In genomic region chr16:53707671-53708070, GRCh38 we compare ENCODE assay signal across 22 cellular contexts.
"Had no signal": no experiment of that assay in that cellular context is flagged by ENCODE, and none has a peak within 500 bp of the region (broad histone marks: within the 10 kb centered on the region; RNA-seq: fewer than 3 reads in every experiment).

No MANE protein-coding gene starts in this region.

- H3K27me3 ChIP-seq: body of pancreas, pancreas, right lobe of liver, transverse colon had no signal

- DNase-seq: activated CD4-positive, alpha-beta T cell treated with anti-CD3 and anti-CD28 coated beads, Interleukin-2, amount 10 ng/mL, durations not matched to agents 24 days and 14 days; activated CD8-positive, alpha-beta memory T cell treated with anti-CD3 and anti-CD28 coated beads, Interleukin-2, amount 10 ng/mL, durations not matched to agents 7 days and 5 days; activated CD8-positive, alpha-beta T cell treated with anti-CD3 and anti-CD28 coated beads for 36 hours; activated gamma-delta T cell; activated naive CD4-positive, alpha-beta T cell treated with anti-CD3 and anti-CD28 coated beads, Interleukin-2, amount 50 U/mL, for 16 hours; activated T-cell treated with anti-CD3 and anti-CD28 coated beads for 4 hours; anterior cingulate cortex; body of pancreas; foreskin fibroblast; lower lobe of right lung; mesendoderm; mucosa of descending colon; nephron progenitor cell; pancreas; right lobe of liver; stimulated activated CD4-positive, alpha-beta T cell treated with anti-CD3 and anti-CD28 coated beads, Interleukin-15, amount 100 ng/mL, for 24 hours; transverse colon had no signal

- ATAC-seq: activated CD4-positive, CD25-positive, alpha-beta regulatory T cell treated with anti-CD3 and anti-CD28 coated beads, Interleukin-2, amount 50 U/mL, for 24 hours; activated CD8-positive, alpha-beta memory T cell treated with anti-CD3 and anti-CD28 coated beads, Interleukin-2, amount 10 ng/mL, durations not matched to agents 7 days and 5 days; activated CD8-positive, alpha-beta T cell treated with anti-CD3 and anti-CD28 coated beads for 36 hours; body of pancreas; left lobe of liver; lower lobe of right lung; mucosa of descending colon; pancreas; right lobe of liver; stimulated activated memory B cell treated with anti-CD40 and anti-IgM and Interleukin-4, amounts not matched to agents 10 μg/mL and 1 μg/mL and 100 μg/mL, for 72 hours had no signal

- H3K27ac Mint-ChIP-seq: activated CD4-positive, alpha-beta T cell treated with anti-CD3 and anti-CD28 coated beads, Interleukin-2, amount 10 ng/mL, durations not matched to agents 24 days and 14 days; activated CD8-positive, alpha-beta memory T cell treated with anti-CD3 and anti-CD28 coated beads, Interleukin-2, amount 10 ng/mL, durations not matched to agents 7 days and 5 days; activated CD8-positive, alpha-beta T cell treated with anti-CD3 and anti-CD28 coated beads for 36 hours; activated T-helper 1 cell treated with anti-CD3 and anti-CD28 coated beads, Interleukin-12 subunit alpha, Interleukin-12 subunit beta, Interleukin-2, Interleukin-4 antibody, amounts not matched to agents 30 ng/mL and 10 ng/mL and 1 ng/mL, durations not matched to agents 14 hours and 24 hours and 36 hours; nephron progenitor cell; stimulated activated memory B cell treated with anti-CD40 and anti-IgM and Interleukin-4, amounts not matched to agents 10 μg/mL and 1 μg/mL and 100 μg/mL, for 72 hours had no signal

- H3K36me3 ChIP-seq: lower lobe of right lung, pancreas, right lobe of liver, transverse colon had no signal

- H3K9me3 ChIP-seq: body of pancreas, lower lobe of right lung, mucosa of descending colon, pancreas, right lobe of liver, transverse colon had no signal

- H3K4me3 Mint-ChIP-seq: activated CD4-positive, alpha-beta T cell treated with anti-CD3 and anti-CD28 coated beads, Interleukin-2, amount 10 ng/mL, durations not matched to agents 24 days and 14 days; activated CD8-positive, alpha-beta memory T cell treated with anti-CD3 and anti-CD28 coated beads, Interleukin-2, amount 10 ng/mL, durations not matched to agents 7 days and 5 days; activated CD8-positive, alpha-beta T cell treated with anti-CD3 and anti-CD28 coated beads for 36 hours; activated T-helper 1 cell treated with anti-CD3 and anti-CD28 coated beads, Interleukin-12 subunit alpha, Interleukin-12 subunit beta, Interleukin-2, Interleukin-4 antibody, amounts not matched to agents 30 ng/mL and 10 ng/mL and 1 ng/mL, durations not matched to agents 14 hours and 24 hours and 36 hours; nephron progenitor cell; stimulated activated memory B cell treated with anti-CD40 and anti-IgM and Interleukin-4, amounts not matched to agents 10 μg/mL and 1 μg/mL and 100 μg/mL, for 72 hours had no signal

- H3K4me3 ChIP-seq: body of pancreas, lower lobe of right lung, mucosa of descending colon, pancreas, right lobe of liver, smooth muscle cell, transverse colon had no signal

- H3K27me3 Mint-ChIP-seq: activated CD4-positive, alpha-beta T cell treated with anti-CD3 and anti-CD28 coated beads, Interleukin-2, amount 10 ng/mL, durations not matched to agents 24 days and 14 days; activated CD8-positive, alpha-beta memory T cell treated with anti-CD3 and anti-CD28 coated beads, Interleukin-2, amount 10 ng/mL, durations not matched to agents 7 days and 5 days; activated CD8-positive, alpha-beta T cell treated with anti-CD3 and anti-CD28 coated beads for 36 hours; stimulated activated memory B cell treated with anti-CD40 and anti-IgM and Interleukin-4, amounts not matched to agents 10 μg/mL and 1 μg/mL and 100 μg/mL, for 72 hours had no signal

- H3K4me2 ChIP-seq: smooth muscle cell had no signal

- H3K9me3 Mint-ChIP-seq: activated CD4-positive, alpha-beta T cell treated with anti-CD3 and anti-CD28 coated beads, Interleukin-2, amount 10 ng/mL, durations not matched to agents 24 days and 14 days; activated CD8-positive, alpha-beta T cell treated with anti-CD3 and anti-CD28 coated beads for 36 hours; activated T-helper 1 cell treated with anti-CD3 and anti-CD28 coated beads, Interleukin-12 subunit alpha, Interleukin-12 subunit beta, Interleukin-2, Interleukin-4 antibody, amounts not matched to agents 30 ng/mL and 10 ng/mL and 1 ng/mL, durations not matched to agents 14 hours and 24 hours and 36 hours; stimulated activated memory B cell treated with anti-CD40 and anti-IgM and Interleukin-4, amounts not matched to agents 10 μg/mL and 1 μg/mL and 100 μg/mL, for 72 hours had no signal
